7 cellular contexts compared by ENCODE assay signal in genomic region chr14:75709207-75709812, GRCh38. TPM values are rescaled to one million over a fixed set of nuclear protein-coding genes. Genes with fewer than 3 reads are reported as not detected.
DNase-seq lines count a peak whose midpoint lies in the region; ATAC-seq, FAIRE-seq and TF ChIP-seq lines count a peak whose summit lies in the region.

No MANE protein-coding gene starts in this region.

- WGBS in right cardiac atrium: 47% methylated on average over 10 of the region's 10 CpGs
- WGBS in sigmoid colon, 2 donors: 60 to 61% methylated on average over 10 of the region's 10 CpGs

- TF ChIP-seq POLR2A in GM12892 (IDR thresholded peaks at IDR 0.05; ENCODE audit: low read depth, low read length): no peak
- TF ChIP-seq POLR2A in sigmoid colon (IDR thresholded peaks at IDR 0.05): no peak

- DNase-seq in GM12892 (ENCODE audit: insufficient read length) (no peak), NCI-H1436 (lab: John Stamatoyannopoulos, UW) (peak; percentile 50), T-helper 17 cell (peak; percentile 13 to 45 (median 28)), anterior cingulate cortex (lab: John Stamatoyannopoulos, UW) (peak in 53 of 58 donors; percentile 5 to 84 (median 52)), right cardiac atrium (peak; percentile 67 to 88 (median 74)), sigmoid colon (peak; percentile 84)

- H3K4me3 ChIP-seq in right cardiac atrium (ENCODE audit: low read length): no peak overlapping the region
- no peak overlapping the region for H3K4me3 ChIP-seq in sigmoid colon

- H3K27ac Mint-ChIP-seq in T-helper 17 cell: no peak overlapping the region

- intact Hi-C loops in right cardiac atrium (cut with DNase I): loop anchor here in 1 of 4 donors (5.0 kb wide), 1 partner anchor 273 kb away; the partner anchor contains the start of gene TGFB3
- intact Hi-C loops in sigmoid colon (cut with DNase I): loop anchor here (1.0 to 10.0 kb wide), 4 partner anchors 197 to 675 kb away; no protein-coding TSS in a partner anchor

- H3K36me3 ChIP-seq in sigmoid colon: peaks cover 0 to 13% (median 0%) of the 10 kb centered on the region in 4 donors

- no peaks in the 10 kb centered on the region for H3K9me3 ChIP-seq in T-helper 17 cell (ENCODE audit: control insufficient read depth, low read length, poor library complexity, severe bottlenecking)
- no peaks in the 10 kb centered on the region for H3K9me3 ChIP-seq in right cardiac atrium (ENCODE audit: control insufficient read depth, low read length)
- H3K9me3 ChIP-seq in sigmoid colon: no peaks in the 10 kb centered on the region

- H3K27me3 Mint-ChIP-seq in T-helper 17 cell: no peaks in the 10 kb centered on the region

- peaks cover 6% of the 10 kb centered on the region for H3K36me3 Mint-ChIP-seq in T-helper 17 cell (ENCODE audit: low read depth)

- H3K4me3 Mint-ChIP-seq in T-helper 17 cell: no peak overlapping the region

- H3K4me1 Mint-ChIP-seq in T-helper 17 cell: peaks cover 2% of the 10 kb centered on the region

- FAIRE-seq in GM12892 (lab: Jason Lieb, UNC): peak; percentile 89

- TF ChIP-seq EP300 in sigmoid colon (IDR thresholded peaks at IDR 0.05): no peak

- peak; percentile 32 to 77 (median 72) for TF ChIP-seq CTCF in sigmoid colon (IDR thresholded peaks at IDR 0.05)

- ATAC-seq in T-helper 17 cell (peak; percentile 85), right cardiac atrium (peak; percentile 71 to 72), HG03378 (IDR thresholded peaks at IDR 0.05; ENCODE audit: unreplicated experiment) (no peak)

- H3K27ac ChIP-seq in right cardiac atrium (ENCODE audit: low read length) (no peak overlapping the region), sigmoid colon (no peak overlapping the region)

- H3K4me1 ChIP-seq in right cardiac atrium (ENCODE audit: control insufficient read depth, insufficient read depth, low read length) (peaks cover 5% of the 10 kb centered on the region), sigmoid colon (peaks cover 0 to 23% (median 14%) of the 10 kb centered on the region in 4 donors)

- H3K27me3 ChIP-seq in right cardiac atrium (ENCODE audit: control insufficient read depth, insufficient read depth) (no peaks in the 10 kb centered on the region), sigmoid colon (no peaks in the 10 kb centered on the region)

RNA-seq across cellular contexts. Expression of gene TTLL5, which starts 48.3 kb away (rescaled TPM):
- 14.2 TPM for polyA plus RNA-seq in GM12892 (2012; ENCODE audit: missing spikeins)
- total RNA-seq in T-helper 17 cell (10 to 100 TPM; 26.0 to 31.9 TPM), right cardiac atrium (10 to 100 TPM; 18.3 to 22.2 (median 21.1) TPM), sigmoid colon (10 to 100 TPM; 17.9 to 36.6 (median 22.1) TPM)
- polyA plus RNA-seq in right cardiac atrium (8.0 TPM), sigmoid colon (10 to 100 TPM in 2 of 3 donors, 1 to 10 TPM in 1; 4.8 to 12.5 (median 10.4) TPM)

RNA-seq across cellular contexts. Expression of gene ERG28, which starts 48.6 kb away (rescaled TPM):
- polyA plus RNA-seq in GM12892 (2012; ENCODE audit: missing spikeins): 24.3 TPM
- total RNA-seq in T-helper 17 cell: 1 to 10 TPM; 8.4 to 9.0 TPM
- 10 to 100 TPM in 2 of 4 donors, 1 to 10 TPM in 2; 9.6 to 10.9 (median 10.2) TPM for total RNA-seq in right cardiac atrium
- 15.0 TPM for polyA plus RNA-seq in right cardiac atrium
- total RNA-seq in sigmoid colon: 1 to 10 TPM; 5.0 to 8.9 (median 7.3) TPM
- polyA plus RNA-seq in sigmoid colon: 10 to 100 TPM; 10.2 to 25.3 (median 11.3) TPM
